Comparison of ENCODE assay signal across 1 cellular context in genomic region chr4:36281384-36282106, GRCh38.
TF ChIP-seq lines count a peak whose summit lies in the region.

Gene DTHD1, plus strand, starts transcription at chr4:36281616. Its CDS starts 143 bp downstream, at chr4:36281759.

TF ChIP-seq in H1, 55 proteins besides CTCF, POLR2A, EP300 and RAD21:
- TF ChIP-seq TCF12 (IDR thresholded peaks at IDR 0.05; ENCODE audit: low read depth, low read length) (no peak), KDM4A (IDR thresholded peaks at IDR 0.05; ENCODE audit: low read depth, low read length, severe bottlenecking) (no peak), CHD7 (IDR thresholded peaks at IDR 0.05; ENCODE audit: insufficient replicate concordance, low read length) (no peak), RNF2 (IDR thresholded peaks at IDR 0.05; ENCODE audit: borderline replicate concordance, low read depth, low read length, missing control alignments, poor library complexity, severe bottlenecking) (no peak), TAF1 (IDR thresholded peaks at IDR 0.05; ENCODE audit: low read depth, low read length) (no peak), EGR1 (IDR thresholded peaks at IDR 0.05; ENCODE audit: borderline replicate concordance, low read depth, low read length) (no peak), PHF8 (conservative IDR thresholded peaks at IDR 0.05; ENCODE audit: low read depth, low read length) (no peak), KDM5A (IDR thresholded peaks at IDR 0.05; ENCODE audit: low read length) (no peak), E2F6 (IDR thresholded peaks at IDR 0.05) (no peak), POU5F1 (IDR thresholded peaks at IDR 0.05; ENCODE audit: low read depth, low read length) (no peak), ATF2 (IDR thresholded peaks at IDR 0.05; ENCODE audit: low read length) (no peak), EZH2 (IDR thresholded peaks at IDR 0.05; ENCODE audit: low read depth, low read length, severe bottlenecking) (no peak), YY1 (IDR thresholded peaks at IDR 0.05; ENCODE audit: low read depth, low read length) (no peak), TAF7 (optimal IDR thresholded peaks at IDR 0.05; ENCODE audit: borderline replicate concordance, low read depth, low read length) (no peak), FOSL1 (IDR thresholded peaks at IDR 0.05; ENCODE audit: insufficient read depth, low read depth, low read length) (no peak), CTBP2 (IDR thresholded peaks at IDR 0.05; ENCODE audit: borderline replicate concordance, insufficient read depth, insufficient read length, low read length) (no peak), BACH1 (IDR thresholded peaks at IDR 0.05; ENCODE audit: low read length) (no peak), CEBPB (IDR thresholded peaks at IDR 0.05; ENCODE audit: low read depth, low read length) (no peak), ZNF274 (IDR thresholded peaks at IDR 0.05; ENCODE audit: borderline replicate concordance, extremely low read depth, low read length) (no peak)
TF ChIP-seq in H1: peak in this region for 0.
